In the genomic region with DNA sequence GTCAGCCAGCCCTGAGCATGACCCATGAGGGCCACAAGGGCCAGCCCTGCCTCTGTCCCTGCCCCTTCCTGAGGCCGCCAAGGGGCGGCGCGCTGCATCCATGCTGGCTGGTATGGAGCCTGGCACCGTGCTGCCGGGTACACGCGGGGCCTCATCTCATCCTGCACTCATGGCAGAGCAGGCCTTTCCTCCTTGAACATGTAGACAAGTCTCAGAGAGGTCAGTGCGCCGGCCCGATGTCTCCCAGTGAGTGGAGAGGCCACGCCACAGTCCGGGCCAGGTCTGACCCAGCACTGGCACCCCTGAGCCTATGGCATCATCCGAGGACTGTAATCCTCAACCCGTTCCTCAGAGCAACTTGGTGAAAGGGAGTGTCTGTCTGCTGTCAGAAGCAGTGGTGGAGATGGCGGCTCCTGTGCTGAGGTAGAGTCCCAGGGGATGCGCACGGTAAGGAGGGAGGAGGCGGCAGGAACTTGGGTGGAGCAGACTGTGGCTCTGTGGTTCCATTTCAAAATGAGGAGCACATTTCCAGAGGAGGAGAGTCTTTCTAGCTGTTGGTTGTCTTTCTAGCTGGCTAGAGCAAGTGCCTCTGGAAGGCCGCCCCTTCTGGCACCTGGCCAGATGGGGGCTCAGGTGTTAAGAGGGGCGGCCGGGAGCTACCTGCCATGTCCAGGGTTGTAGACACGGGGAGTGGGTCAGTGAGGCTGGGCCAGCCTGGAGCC, we compare ENCODE assay signal across 17 cellular contexts. TPM values are rescaled to one million over a fixed set of nuclear protein-coding genes. Genes with fewer than 3 reads are reported as not detected.
DNase-seq lines count a peak whose midpoint lies in the region; ATAC-seq, FAIRE-seq and TF ChIP-seq lines count a peak whose summit lies in the region.
"Had no signal": no experiment of that assay in that cellular context is flagged by ENCODE, and none has a peak within 500 bp of the region (broad histone marks: within the 10 kb centered on the region; RNA-seq: fewer than 3 reads in every experiment).

No MANE protein-coding gene starts in this region.

- H3K9me2 ChIP-seq in GM23338 (ENCODE audit: insufficient read depth), result no peaks in the 10 kb centered on the region

- TF ChIP-seq EP300 in HepG2 (IDR thresholded peaks at IDR 0.05; ENCODE audit: low read depth in 2 of 2, low read length in 2 of 2) (no peak), HepG2 (CRISPR knock-in tag; IDR thresholded peaks at IDR 0.05; ENCODE audit: borderline replicate concordance) (no peak), ovary (IDR thresholded peaks at IDR 0.05) (no peak)

- H3K9ac ChIP-seq in liver (ENCODE audit: low read depth in 1 of 2, low read length in 2 of 2) (no peak overlapping the region), HepG2 (ENCODE audit: insufficient read depth, low read depth, low read length) (no peak overlapping the region)

- peaks cover 34% of the 10 kb centered on the region for H3K36me3 Mint-ChIP-seq in GM23338 (ENCODE audit: low read depth)

- FAIRE-seq in HepG2 (lab: Jason Lieb, UNC), result no peak
- FAIRE-seq: H1, RCC 7860 had no signal

- WGBS in liver, result 89% methylated on average over 23 of the region's 23 CpGs
- WGBS in HepG2 (ENCODE audit: low lambda C conversion rate), result 100% methylated on average over 6 of the region's 23 CpGs
- WGBS in ovary, 3 donors, result 10 to 17% (median 14%) methylated on average over 20 to 23 of the region's 23 CpGs
- WGBS in aorta, 2 donors, result 20 to 32% methylated on average over 23 of the region's 23 CpGs

- in situ Hi-C loops in HepG2 (cut with HindIII; ENCODE audit: extremely low pct_ligation_motif_present, low pct_unique_long_range_greater_than_20kb), result loop anchor here (5.0 to 10.0 kb wide), 2 partner anchors 71 to 119 kb away; a partner anchor contains a TSS

- intact Hi-C loops in HepG2 (cut with micrococcal nuclease; ENCODE audit: unreplicated experiment) (no loop called here), ovary (cut with DNase I) (loop anchor here in 3 of 4 donors (2.0 to 5.0 kb wide), 3 partner anchors 29 to 119 kb away; a partner anchor contains a TSS), aorta (cut with DNase I) (loop anchor here in 1 of 2 donors (2.0 kb wide), 1 partner anchor 31 kb away; no protein-coding TSS in a partner anchor)

- H3K4me1 Mint-ChIP-seq in GM23338, result peaks cover 9% of the 10 kb centered on the region

- peak overlapping the region; percentile 32 to 36 for H3K27ac ChIP-seq in liver (ENCODE audit: low read depth in 1 of 2, low read length in 2 of 2)
- H3K27ac ChIP-seq in HepG2 (ENCODE audit: extremely low read length, insufficient read depth, low read length), result no peak overlapping the region
- H3K27ac ChIP-seq in ovary, result peak overlapping the region; percentile 64 to 93
- H3K27ac ChIP-seq in aorta (ENCODE audit: low read depth in 1 of 2, low read length in 2 of 2), result peak overlapping the region in 1 of 2 donors; percentile 34
- H3K27ac ChIP-seq in GM23338 (ENCODE audit: low read depth), result no peak overlapping the region
- H3K27ac ChIP-seq: gastrocnemius medialis had no signal

- CTCF ChIA-PET in HepG2 (lab: Yijun Ruan, JAX; ENCODE audit: low intra/inter-chr PET ratio, low total read pairs), result no interaction called here

- TF ChIP-seq RAD21 in liver (IDR thresholded peaks at IDR 0.05), result no peak
- no peak for TF ChIP-seq RAD21 in HepG2 (CRISPR knock-in tag; IDR thresholded peaks at IDR 0.05)

- no peak overlapping the region for H3K4me3 Mint-ChIP-seq in GM23338

- peaks cover 8% of the 10 kb centered on the region for H3K27me3 Mint-ChIP-seq in GM23338 (ENCODE audit: insufficient read depth, low read depth, poor library complexity)

- TF ChIP-seq CTCF in liver (IDR thresholded peaks at IDR 0.05; ENCODE audit: low read depth, low read length, missing input control), result no peak
- no peak for TF ChIP-seq CTCF in HepG2 (CRISPR knock-in tag; IDR thresholded peaks at IDR 0.05)
- TF ChIP-seq CTCF in fibroblast of the aortic adventitia (IDR thresholded peaks at IDR 0.05; ENCODE audit: insufficient read depth, low read length), result peak; percentile 44
- peak in 2 of 3 donors; percentile 40 to 55 for TF ChIP-seq CTCF in ovary (IDR thresholded peaks at IDR 0.05)
- TF ChIP-seq CTCF in GM23338 (conservative IDR thresholded peaks at IDR 0.05; ENCODE audit: low read depth in 2 of 2), result no peak

- no peaks in the 10 kb centered on the region for H3F3A ChIP-seq in GM23338 (replicated peaks; ENCODE audit: low read depth)

- H3K4me2 ChIP-seq in HepG2 (ENCODE audit: low read depth, low read length), result no peak overlapping the region
- H3K4me2 ChIP-seq in GM23338, result no peak overlapping the region

- H3K4me1 ChIP-seq in liver (ENCODE audit: control insufficient read depth in 4 of 4, insufficient read depth in 4 of 4, low read length in 3 of 4) (no peaks in the 10 kb centered on the region), HepG2 (ENCODE audit: insufficient read depth, low read length) (no peaks in the 10 kb centered on the region), ovary (ENCODE audit: insufficient read depth) (peaks cover 46% of the 10 kb centered on the region), aorta (ENCODE audit: control insufficient read depth in 1 of 2, insufficient read depth in 2 of 2, low read length in 2 of 2) (no peaks in the 10 kb centered on the region), GM23338 (ENCODE audit: insufficient read depth) (no peaks in the 10 kb centered on the region)
- H3K4me1 ChIP-seq: gastrocnemius medialis had no signal

- H3K9me3 ChIP-seq in liver (ENCODE audit: control insufficient read depth in 4 of 4, low read length in 3 of 4), result no peaks in the 10 kb centered on the region
- H3K9me3 ChIP-seq in HepG2 (ENCODE audit: low read length), result no peaks in the 10 kb centered on the region
- no peaks in the 10 kb centered on the region for H3K9me3 ChIP-seq in ovary
- H3K9me3 ChIP-seq in aorta (ENCODE audit: control insufficient read depth, low read length), result no peaks in the 10 kb centered on the region
- H3K9me3 ChIP-seq: gastrocnemius medialis had no signal

- H3K79me2 ChIP-seq in HepG2 (ENCODE audit: insufficient read depth, low read length) (no peaks in the 10 kb centered on the region), GM23338 (replicated peaks; ENCODE audit: insufficient read depth) (no peaks in the 10 kb centered on the region)

- H3K27ac Mint-ChIP-seq in GM23338, result no peak overlapping the region

- DNase-seq in HepG2 (ENCODE audit: low spot score) (no peak), fibroblast of the aortic adventitia (ENCODE audit: low read depth) (peak; percentile 46), ovary (peak; percentile 65 to 87 (median 82)), aorta (peak in 1 of 2 donors; percentile 66), HuH-7.5 (ENCODE audit: low spot score) (no peak), GM23338 (ENCODE audit: low spot score) (no peak)
- DNase-seq: activated T-cell treated with anti-CD3 and anti-CD28 coated beads, Interleukin-2, amount 50 U/mL, for 1 hour; gastrocnemius medialis; GF-D8; Kasumi-1; NCI-H2171 treated with DMSO at 0.1 percent for 48 hours; stimulated activated CD8-positive, alpha-beta memory T cell treated with anti-CD3 and anti-CD28 coated beads, Interleukin-4, amount 100 ng/mL, for 48 hours had no signal

- TF ChIP-seq POLR2A in HepG2 (IDR thresholded peaks at IDR 0.05; ENCODE audit: insufficient read depth in 1 of 2, low read depth in 2 of 2, low read length in 2 of 2), result no peak
- peak; percentile 12 for TF ChIP-seq POLR2A in ovary (IDR thresholded peaks at IDR 0.05)

- H4K20me1 ChIP-seq in HepG2 (ENCODE audit: insufficient read depth, low read length), result no peaks in the 10 kb centered on the region
- no peaks in the 10 kb centered on the region for H4K20me1 ChIP-seq in GM23338 (replicated peaks; ENCODE audit: insufficient read depth)

- H3K36me3 ChIP-seq in liver (ENCODE audit: control insufficient read depth in 4 of 4, insufficient read depth in 3 of 4, low read depth in 1 of 4, low read length in 3 of 4) (peaks cover 0 to 34% (median 6%) of the 10 kb centered on the region in 4 donors), HepG2 (replicated peaks in 1 of 2; ENCODE audit: control insufficient read depth in 1 of 2, insufficient read depth in 2 of 2, low read length in 2 of 2) (peaks cover 3 to 20% of the 10 kb centered on the region in 2 experiments), ovary (no peaks in the 10 kb centered on the region), aorta (ENCODE audit: control insufficient read depth in 1 of 2, insufficient read depth in 2 of 2, low read length in 1 of 2) (no peaks in the 10 kb centered on the region), GM23338 (ENCODE audit: insufficient read depth) (no peaks in the 10 kb centered on the region; the same call in 1 of the 2 replicates)

- H2AFZ ChIP-seq in HepG2 (ENCODE audit: low read length) (no peak overlapping the region), GM23338 (no peak overlapping the region)

- no TSS peak for BruUV-seq in HepG2 (replicated peaks; lab: Mats Ljungman, UMichigan)

- no peaks in the 10 kb centered on the region for H3K9me3 Mint-ChIP-seq in GM23338

- ATAC-seq in HepG2 (no peak), aorta (ENCODE audit: low FRiP score) (peak; percentile 62), HG03520 (IDR thresholded peaks at IDR 0.05; ENCODE audit: unreplicated experiment) (no peak), GM23338 (no peak)
- ATAC-seq: gastrocnemius medialis had no signal

- POLR2A ChIA-PET in HepG2 (lab: Yijun Ruan, JAX), result no interaction called here

- no peaks in the 10 kb centered on the region for H3K27me3 ChIP-seq in liver (ENCODE audit: control insufficient read depth in 4 of 4, insufficient read depth in 4 of 4, low read length in 3 of 4)
- no peaks in the 10 kb centered on the region for H3K27me3 ChIP-seq in HepG2 (ENCODE audit: control insufficient read depth in 1 of 2, insufficient read depth in 2 of 2, low read length in 2 of 2)
- H3K27me3 ChIP-seq in ovary, result no peaks in the 10 kb centered on the region
- no peaks in the 10 kb centered on the region for H3K27me3 ChIP-seq in aorta (ENCODE audit: control insufficient read depth in 1 of 2, insufficient read depth in 2 of 2, low read length in 1 of 2)
- H3K27me3 ChIP-seq in GM23338 (ENCODE audit: insufficient read depth), result no peaks in the 10 kb centered on the region
- H3K27me3 ChIP-seq: gastrocnemius medialis had no signal

- H3K4me3 ChIP-seq in liver (ENCODE audit: low read depth in 1 of 3, low read length in 3 of 3), result no peak overlapping the region
- no peak overlapping the region for H3K4me3 ChIP-seq in HepG2 (replicated peaks in 1 of 3; ENCODE audit: insufficient read depth in 1 of 3, low read depth in 2 of 3, low read length in 3 of 3)
- H3K4me3 ChIP-seq in fibroblast of the aortic adventitia (ENCODE audit: low read depth, low read length), result no peak overlapping the region
- peak overlapping the region; percentile 2 for H3K4me3 ChIP-seq in ovary
- H3K4me3 ChIP-seq in aorta (ENCODE audit: low read length in 2 of 2), result no peak overlapping the region
- H3K4me3 ChIP-seq in GM23338, result no peak overlapping the region
- H3K4me3 ChIP-seq: gastrocnemius medialis, lung had no signal

RNA-seq across cellular contexts. Expression of a gene that starts 32.8 kb away (rescaled TPM):
- total RNA-seq in liver (10 to 100 TPM in 1 of 2 donors, 1 to 10 TPM in 1; 7.1 to 16.0 TPM), HepG2 (2016; rRNA removed; fragmentation: Illumina TruSeq; extraction: Trizol) (6.5 and 8.6 TPM in 2 replicates), fibroblast of the aortic adventitia (ENCODE audit: low replicate concordance) (10.8 and 18.9 TPM in 2 replicates), ovary (10 to 100 TPM; 29.7 to 54.8 (median 35.9) TPM), aorta (10 to 100 TPM; 18.1 to 23.1 TPM)
- polyA plus RNA-seq in liver (1 to 10 TPM; 3.0 to 4.2 TPM), HepG2 (2011; rRNA removed) (5.8 and 6.9 TPM in 2 replicates), ovary (10 to 100 TPM; 14.6 to 30.3 TPM), aorta (10 to 100 TPM in 1 of 2 donors, 1 to 10 TPM in 1; 6.1 to 10.3 TPM), GM23338 (2016; fragmentation: Nextera tagmentation; extraction: Ambion mirVana) (10.3 TPM in 2 replicates)
- 1.1 TPM in 2 replicates for total RNA-seq in HepG2 (2016; cell fraction: cytosol; rRNA removed; fragmentation: Illumina TruSeq; extraction: Trizol; ENCODE audit: low read depth)
- 5.5 and 9.7 TPM in 2 replicates for total RNA-seq in HepG2 (2016; cell fraction: insoluble cytoplasmic fraction; rRNA removed; fragmentation: Illumina TruSeq; extraction: Trizol)
- total RNA-seq in HepG2 (2016; cell fraction: membrane; rRNA removed; fragmentation: Illumina TruSeq; extraction: Trizol), result 2.7 and 2.8 TPM in 2 replicates
- 16.9 and 20.1 TPM in 2 replicates for total RNA-seq in HepG2 (2016; cell fraction: nucleus; rRNA removed; fragmentation: Illumina TruSeq; extraction: Trizol)
- polyA plus RNA-seq in HepG2 (2011; cell fraction: cytosol; rRNA removed), result 3.1 and 4.4 TPM in 2 replicates
- 24.7 and 30.2 TPM in 2 replicates for polyA plus RNA-seq in HepG2 (2011; cell fraction: nucleus; rRNA removed)
- 5.0 and 5.9 TPM in 2 replicates for polyA plus RNA-seq in HepG2 (2012)
- polyA plus RNA-seq in HepG2 (2016; cell fraction: cytosol; fragmentation: Illumina TruSeq; extraction: Trizol; ENCODE audit: low read depth), result 0.79 and 1.0 TPM in 2 replicates
- polyA plus RNA-seq in HepG2 (2016; cell fraction: insoluble cytoplasmic fraction; fragmentation: Illumina TruSeq; extraction: Trizol; ENCODE audit: low read depth), result 4.4 and 6.5 TPM in 2 replicates
- 1.4 TPM in 2 replicates for polyA plus RNA-seq in HepG2 (2016; cell fraction: membrane; fragmentation: Illumina TruSeq; extraction: Trizol; ENCODE audit: low read depth)
- 15.4 and 17.7 TPM in 2 replicates for polyA plus RNA-seq in HepG2 (2016; cell fraction: nucleus; fragmentation: Illumina TruSeq; extraction: Trizol; ENCODE audit: insufficient read depth, low read depth)
- polyA minus RNA-seq in HepG2 (2011; rRNA and poly(A)+ RNA removed; ENCODE audit: low replicate concordance), result 15.4 and 22.2 TPM in 2 replicates
- 4.7 and 5.7 TPM in 2 replicates for polyA minus RNA-seq in HepG2 (2011; cell fraction: cytosol; rRNA and poly(A)+ RNA removed)
- 38.8 and 41.1 TPM in 2 replicates for polyA minus RNA-seq in HepG2 (2011; cell fraction: nucleus; rRNA and poly(A)+ RNA removed)
- 36.7 and 49.8 TPM in 2 replicates for total RNA-seq in GM23338 (2014; rRNA removed; shearing (Covaris generic))

RNA-seq across cellular contexts. Expression of a gene that starts 32.8 kb away (rescaled TPM):
- total RNA-seq in liver (10 to 100 TPM; 14.1 to 24.6 TPM), HepG2 (2016; rRNA removed; fragmentation: Illumina TruSeq; extraction: Trizol) (17.0 and 17.8 TPM in 2 replicates), fibroblast of the aortic adventitia (ENCODE audit: low replicate concordance) (22.3 and 26.9 TPM in 2 replicates), ovary (10 to 100 TPM; 15.0 to 32.4 (median 24.2) TPM), aorta (10 to 100 TPM; 37.6 to 43.7 TPM)
- polyA plus RNA-seq in liver (10 to 100 TPM; 11.4 to 13.0 TPM), HepG2 (2011; rRNA removed) (4.2 and 5.8 TPM in 2 replicates), ovary (10 to 100 TPM; 10.1 to 14.2 TPM), aorta (10 to 100 TPM; 26.3 to 33.6 TPM), GM23338 (2016; fragmentation: Nextera tagmentation; extraction: Ambion mirVana) (4.8 and 6.4 TPM in 2 replicates)
- 1.8 and 2.6 TPM in 2 replicates for total RNA-seq in HepG2 (2016; cell fraction: cytosol; rRNA removed; fragmentation: Illumina TruSeq; extraction: Trizol; ENCODE audit: low read depth)
- 17.4 and 17.6 TPM in 2 replicates for total RNA-seq in HepG2 (2016; cell fraction: insoluble cytoplasmic fraction; rRNA removed; fragmentation: Illumina TruSeq; extraction: Trizol)
- total RNA-seq in HepG2 (2016; cell fraction: membrane; rRNA removed; fragmentation: Illumina TruSeq; extraction: Trizol), result 3.3 and 3.5 TPM in 2 replicates
- 11.7 and 13.5 TPM in 2 replicates for total RNA-seq in HepG2 (2016; cell fraction: nucleus; rRNA removed; fragmentation: Illumina TruSeq; extraction: Trizol)
- polyA plus RNA-seq in HepG2 (2011; cell fraction: cytosol; rRNA removed), result 4.2 and 5.6 TPM in 2 replicates
- 14.4 TPM in 2 replicates for polyA plus RNA-seq in HepG2 (2011; cell fraction: nucleus; rRNA removed)
- 9.4 and 11.1 TPM in 2 replicates for polyA plus RNA-seq in HepG2 (2012)
- 0.98 and 1.3 TPM in 2 replicates for polyA plus RNA-seq in HepG2 (2016; cell fraction: cytosol; fragmentation: Illumina TruSeq; extraction: Trizol; ENCODE audit: low read depth)
- 12.5 and 15.9 TPM in 2 replicates for polyA plus RNA-seq in HepG2 (2016; cell fraction: insoluble cytoplasmic fraction; fragmentation: Illumina TruSeq; extraction: Trizol; ENCODE audit: low read depth)
- polyA plus RNA-seq in HepG2 (2016; cell fraction: membrane; fragmentation: Illumina TruSeq; extraction: Trizol; ENCODE audit: low read depth), result 1.2 and 1.9 TPM in 2 replicates
- polyA plus RNA-seq in HepG2 (2016; cell fraction: nucleus; fragmentation: Illumina TruSeq; extraction: Trizol; ENCODE audit: insufficient read depth, low read depth), result 12.6 and 13.3 TPM in 2 replicates
- polyA minus RNA-seq in HepG2 (2011; rRNA and poly(A)+ RNA removed; ENCODE audit: low replicate concordance), result 3.1 and 10.1 TPM in 2 replicates
- 4.0 and 5.3 TPM in 2 replicates for polyA minus RNA-seq in HepG2 (2011; cell fraction: cytosol; rRNA and poly(A)+ RNA removed)
- 8.6 and 9.6 TPM in 2 replicates for polyA minus RNA-seq in HepG2 (2011; cell fraction: nucleus; rRNA and poly(A)+ RNA removed)
- total RNA-seq in GM23338 (2014; rRNA removed; shearing (Covaris generic)), result 14.9 and 17.2 TPM in 2 replicates

Comparison
In these comparisons a context has a peak if more than half of its experiments do, and no peak if none do; other contexts are left out.
1. H3K27ac ChIP-seq: peak in liver (2 of 2) and ovary (2 of 2); none in HepG2 (single experiment) and GM23338 (single experiment).
2. CTCF ChIP-seq: peak in fibroblast of the aortic adventitia (single experiment) and ovary (2 of 3); none in liver (single experiment), HepG2 (single experiment) and GM23338 (0 of 2).
3. DNase-seq: peak in fibroblast of the aortic adventitia (single experiment) and ovary (5 of 5); none in HepG2 (single experiment), HuH-7.5 (single experiment) and GM23338 (single experiment).